1 cellular context compared by ENCODE assay signal in genomic region chr2:62146790-62147189, GRCh38.
TF ChIP-seq lines count a peak whose summit lies in the region.

No MANE protein-coding gene starts in this region.

TF ChIP-seq in GM12878, 131 proteins besides CTCF, POLR2A, EP300 and RAD21:
- TF ChIP-seq MEF2B (IDR thresholded peaks at IDR 0.05; ENCODE audit: partially characterized antibody, poor library complexity, severe bottlenecking) (peak; percentile 78), IKZF2 (IDR thresholded peaks at IDR 0.05) (0 out of 4 replicates have a peak, but pooled peaks of 1 of the 2 experiments have one; percentile 21), IKZF1 (conservative IDR thresholded peaks at IDR 0.05) (0 out of 2 replicates have a peak, but pooled peaks have one; percentile 22)
